ENCODE assay signal across 2 cellular contexts in genomic region chr14:34983148-34983760, GRCh38.
TF ChIP-seq lines count a peak whose summit lies in the region.

No MANE protein-coding gene starts in this region.

TF ChIP-seq in IMR-90, 13 proteins besides CTCF, POLR2A, EP300 and RAD21:
- TF ChIP-seq RCOR1 (IDR thresholded peaks at IDR 0.05; ENCODE audit: insufficient replicate concordance, low read length) (no peak), MXI1 (IDR thresholded peaks at IDR 0.05; ENCODE audit: borderline replicate concordance, low read depth, low read length) (no peak), RFX5 (IDR thresholded peaks at IDR 0.05; ENCODE audit: low read depth, low read length) (no peak), SMC3 (IDR thresholded peaks at IDR 0.05; ENCODE audit: low read depth, low read length) (no peak), CHD1 (IDR thresholded peaks at IDR 0.05; ENCODE audit: low read depth, low read length) (no peak), FOS (IDR thresholded peaks at IDR 0.05; ENCODE audit: low read depth, low read length) (no peak), BHLHE40 (IDR thresholded peaks at IDR 0.05; ENCODE audit: low read depth, low read length) (no peak), CEBPB (IDR thresholded peaks at IDR 0.05; ENCODE audit: low read depth, low read length) (no peak), MAFK (IDR thresholded peaks at IDR 0.05; ENCODE audit: low read depth, low read length) (no peak), MAZ (IDR thresholded peaks at IDR 0.05; ENCODE audit: borderline replicate concordance, low read depth, low read length) (no peak), NFE2L2 (IDR thresholded peaks at IDR 0.05; ENCODE audit: low read depth, low read length) (no peak)
- TF ChIP-seq, protein P1, sequence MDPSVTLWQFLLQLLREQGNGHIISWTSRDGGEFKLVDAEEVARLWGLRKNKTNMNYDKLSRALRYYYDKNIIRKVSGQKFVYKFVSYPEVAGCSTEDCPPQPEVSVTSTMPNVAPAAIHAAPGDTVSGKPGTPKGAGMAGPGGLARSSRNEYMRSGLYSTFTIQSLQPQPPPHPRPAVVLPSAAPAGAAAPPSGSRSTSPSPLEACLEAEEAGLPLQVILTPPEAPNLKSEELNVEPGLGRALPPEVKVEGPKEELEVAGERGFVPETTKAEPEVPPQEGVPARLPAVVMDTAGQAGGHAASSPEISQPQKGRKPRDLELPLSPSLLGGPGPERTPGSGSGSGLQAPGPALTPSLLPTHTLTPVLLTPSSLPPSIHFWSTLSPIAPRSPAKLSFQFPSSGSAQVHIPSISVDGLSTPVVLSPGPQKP (IDR thresholded peaks at IDR 0.05; ENCODE audit: borderline replicate concordance, low read depth, low read length) = no peak
- TF ChIP-seq, protein P2, sequence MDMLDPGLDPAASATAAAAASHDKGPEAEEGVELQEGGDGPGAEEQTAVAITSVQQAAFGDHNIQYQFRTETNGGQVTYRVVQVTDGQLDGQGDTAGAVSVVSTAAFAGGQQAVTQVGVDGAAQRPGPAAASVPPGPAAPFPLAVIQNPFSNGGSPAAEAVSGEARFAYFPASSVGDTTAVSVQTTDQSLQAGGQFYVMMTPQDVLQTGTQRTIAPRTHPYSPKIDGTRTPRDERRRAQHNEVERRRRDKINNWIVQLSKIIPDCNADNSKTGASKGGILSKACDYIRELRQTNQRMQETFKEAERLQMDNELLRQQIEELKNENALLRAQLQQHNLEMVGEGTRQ (IDR thresholded peaks at IDR 0.05; ENCODE audit: low read depth, low read length) = no peak
TF ChIP-seq in IMR-90: peak in this region for 0.

TF ChIP-seq in H1, 55 proteins besides CTCF, POLR2A, EP300 and RAD21:
- TF ChIP-seq RBBP5 (IDR thresholded peaks at IDR 0.05; ENCODE audit: borderline replicate concordance, low read depth, low read length) (peak; percentile 40; the same call in 1 of the 2 replicates), SP1 (IDR thresholded peaks at IDR 0.05; ENCODE audit: low read depth, low read length) (0 out of 2 replicates have a peak, but pooled peaks have one; percentile 1), KDM5A (IDR thresholded peaks at IDR 0.05; ENCODE audit: low read length) (no peak), EZH2 (IDR thresholded peaks at IDR 0.05; ENCODE audit: low read depth, low read length, severe bottlenecking) (no peak), PHF8 (conservative IDR thresholded peaks at IDR 0.05; ENCODE audit: low read depth, low read length) (peak; percentile 56; the same call in 1 of the 2 replicates), YY1 (IDR thresholded peaks at IDR 0.05; ENCODE audit: low read depth, low read length) (no peak), MAFK (IDR thresholded peaks at IDR 0.05; ENCODE audit: low read depth, low read length) (no peak), SP2 (IDR thresholded peaks at IDR 0.05; ENCODE audit: low read length) (no peak)
